In the genomic region with DNA sequence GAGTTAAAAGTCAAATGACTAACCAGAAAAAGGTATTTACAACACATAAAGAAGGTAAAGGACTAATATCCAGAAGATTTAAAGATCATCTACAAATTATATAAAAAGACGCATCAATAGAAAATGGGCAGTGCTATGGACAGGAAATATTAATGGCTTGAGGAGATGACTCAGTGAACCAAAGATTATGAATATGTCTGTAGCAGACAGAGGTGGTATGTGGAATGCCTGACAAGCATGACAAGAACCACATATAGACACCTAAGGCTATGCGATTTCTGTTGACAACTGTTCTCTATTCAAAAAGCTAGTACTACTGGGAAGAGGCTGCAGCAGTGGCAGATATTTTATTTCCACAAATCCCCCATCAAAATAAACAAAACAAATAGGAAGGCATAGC, we compare ENCODE assay signal across 14 cellular contexts.
DNase-seq lines count a peak whose midpoint lies in the region; ATAC-seq lines count a peak whose summit lies in the region.
"Had no signal": no experiment of that assay in that cellular context is flagged by ENCODE, and none has a peak within 500 bp of the region (broad histone marks: within the 10 kb centered on the region; RNA-seq: fewer than 3 reads in every experiment).

No MANE protein-coding gene starts in this region.

- ATAC-seq in GM19467 (IDR thresholded peaks at IDR 0.05; ENCODE audit: unreplicated experiment): no peak
- no peak for ATAC-seq in HG03520 (IDR thresholded peaks at IDR 0.05; ENCODE audit: unreplicated experiment)
- ATAC-seq: HCT116 had no signal

- DNase-seq in Daoy (ENCODE audit: low read depth) (peak; percentile 1), LHCN-M2 (ENCODE audit: low read depth) (peak; percentile 12), dermis blood vessel endothelial cell (peak; percentile 57), kidney tubule cell (ENCODE audit: low spot score) (peak; percentile 2), amygdala (lab: John Stamatoyannopoulos, UW) (no peak)
- DNase-seq: 8988T; CD4-positive, alpha-beta memory T cell; DMS79 treated with DMSO at 0.1 percent for 48 hours; MG63; NCI-H187; SHP77 had no signal

Comparison
In these comparisons a context has a peak if more than half of its experiments do, and no peak if none do; other contexts are left out.
1. DNase-seq: peak in Daoy (single experiment), LHCN-M2 (single experiment), dermis blood vessel endothelial cell (single experiment) and kidney tubule cell (single experiment); none in amygdala (0 of 56).